3 cellular contexts compared by ENCODE assay signal in genomic region chr15:49706805-49707204, GRCh38.
TF ChIP-seq lines count a peak whose summit lies in the region.

No MANE protein-coding gene starts in this region.

TF ChIP-seq in liver, 16 proteins besides CTCF, POLR2A, EP300 and RAD21:
- no peak for TF ChIP-seq GABPA (IDR thresholded peaks at IDR 0.05 in 1 of 2, conservative IDR thresholded peaks at IDR 0.05 in 1 of 2)
- peak; percentile 24 for TF ChIP-seq MAX (IDR thresholded peaks at IDR 0.05)

TF ChIP-seq in HepG2, 621 proteins besides CTCF, POLR2A, EP300 and RAD21:
- no peak for TF ChIP-seq TERF1 (CRISPR knock-in tag; IDR thresholded peaks at IDR 0.05)
- TF ChIP-seq ZNF605 (CRISPR knock-in tag; IDR thresholded peaks at IDR 0.05), result no peak
- no peak for TF ChIP-seq IKZF5 (CRISPR knock-in tag; IDR thresholded peaks at IDR 0.05)

TF ChIP-seq in K562, 482 proteins besides CTCF, POLR2A, EP300 and RAD21:
- TF ChIP-seq BMI1 (IDR thresholded peaks at IDR 0.05; ENCODE audit: low read length), result no peak
- no peak for TF ChIP-seq EZH2 (IDR thresholded peaks at IDR 0.05; ENCODE audit: borderline replicate concordance, low read depth, low read length)
- no peak for TF ChIP-seq TFAP4 (CRISPR knock-in tag; IDR thresholded peaks at IDR 0.05; ENCODE audit: borderline replicate concordance)
- no peak for TF ChIP-seq MBD2 (IDR thresholded peaks at IDR 0.05; ENCODE audit: borderline replicate concordance, low read depth)
- TF ChIP-seq FOXP4 (CRISPR knock-in tag; IDR thresholded peaks at IDR 0.05; ENCODE audit: borderline replicate concordance), result no peak
- peak; percentile 22 for TF ChIP-seq MEIS2 (IDR thresholded peaks at IDR 0.05; ENCODE audit: partially characterized antibody)
- no peak for TF ChIP-seq PBX2 (CRISPR knock-in tag; IDR thresholded peaks at IDR 0.05; ENCODE audit: low read depth)
- TF ChIP-seq PBX2 (tag; conservative IDR thresholded peaks at IDR 0.05; ENCODE audit: low read depth), result peak; percentile 28; the same call in 1 of the 2 replicates
- TF ChIP-seq GATA2 (CRISPR knock-in tag; IDR thresholded peaks at IDR 0.05), result no peak
- TF ChIP-seq TRIM28 (IDR thresholded peaks at IDR 0.05), result no peak
- TF ChIP-seq CHD1 (IDR thresholded peaks at IDR 0.05; ENCODE audit: low read length), result no peak
- TF ChIP-seq SAFB (IDR thresholded peaks at IDR 0.05; ENCODE audit: borderline replicate concordance, low read depth, low read length), result no peak
